32 cellular contexts compared by ENCODE assay signal in genomic region chr13:65473199-65473598, GRCh38.
"Had no signal": no experiment of that assay in that cellular context is flagged by ENCODE, and none has a peak within 500 bp of the region (broad histone marks: within the 10 kb centered on the region; RNA-seq: fewer than 3 reads in every experiment).

No MANE protein-coding gene starts in this region.

- DNase-seq: Karpas-422, Kasumi-1, MG63, MM.1S, MV-4-11, NCI-H1048, NCI-H1092, NCI-H1092 treated with DMSO at 0.1 percent for 48 hours, NCI-H1105, NCI-H1105 treated with DMSO at 0.1 percent for 48 hours, NCI-H1417 treated with DMSO at 0.1 percent for 48 hours, NCI-H1436, NCI-H1436 treated with DMSO at 0.1 percent for 48 hours, NCI-H146, NCI-H1694, NCI-H1694 treated with DMSO at 0.1 percent for 48 hours, NCI-H187, NCI-H187 treated with DMSO at 0.1 percent for 48 hours, NCI-H1930, NCI-H2029, NCI-H2029 treated with DMSO at 0.1 percent for 48 hours, NCI-H2081, NCI-H2081 treated with DMSO at 0.1 percent for 48 hours, NCI-H2107, NCI-H2171, NCI-H2171 treated with DMSO at 0.1 percent for 48 hours, NCI-H2227 treated with DMSO at 0.1 percent for 48 hours, NCI-H226, NCI-H345, NCI-H446, NCI-H446 treated with DMSO at 0.1 percent for 48 hours, NCI-H510A had no signal
